ENCODE assay signal across 25 cellular contexts in the genomic region with DNA sequence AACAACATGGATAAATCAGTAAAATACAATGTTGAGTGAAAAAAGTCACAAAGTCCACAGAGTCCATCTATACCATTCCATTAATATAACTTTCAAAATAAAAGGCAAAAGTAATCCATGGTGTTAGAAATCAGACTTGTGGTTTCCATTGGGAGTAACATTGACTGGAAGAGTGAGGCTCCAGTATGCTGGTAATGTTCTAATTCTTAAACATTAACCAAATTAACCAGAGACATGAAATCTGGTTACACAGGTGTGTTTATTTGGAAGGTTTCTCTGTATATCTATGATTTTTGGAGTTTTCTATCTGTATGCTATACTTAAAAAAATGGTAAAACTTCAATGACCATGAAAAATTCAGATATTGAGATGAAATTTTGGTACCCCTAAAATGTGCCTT.
"Had no signal": no experiment of that assay in that cellular context is flagged by ENCODE, and none has a peak within 500 bp of the region (broad histone marks: within the 10 kb centered on the region; RNA-seq: fewer than 3 reads in every experiment).

No MANE protein-coding gene starts in this region.

- H3K36me3 ChIP-seq: esophagus muscularis mucosa, gastroesophageal sphincter, left lung, stomach, uterus had no signal

- H3K27me3 ChIP-seq: esophagus muscularis mucosa, gastroesophageal sphincter, left lung, stomach, uterus had no signal

- H3K4me3 ChIP-seq: esophagus muscularis mucosa, gastroesophageal sphincter, left lung, stomach, uterus had no signal

- H3K9me3 ChIP-seq: esophagus muscularis mucosa, gastroesophageal sphincter, left lung, stomach, uterus had no signal

- ATAC-seq: activated T-cell treated with anti-CD3 and anti-CD28 coated beads, Interleukin-2, amount 50 U/mL, for 4 hours; gastroesophageal sphincter; natural killer cell treated with Interleukin-12 subunit alpha and Interleukin-12 subunit beta and Interleukin-15 and Interleukin-18, amount 100 ng/mL, for 72 hours; sciatic nerve; stimulated activated memory B cell treated with anti-CD40 and anti-IgM and Interleukin-4, amounts not matched to agents 10 μg/mL and 1 μg/mL and 100 μg/mL, for 72 hours; T-cell had no signal

- H3K27ac ChIP-seq: esophagus muscularis mucosa, parathyroid adenoma, stomach, uterus had no signal

- H3K4me1 ChIP-seq: esophagus muscularis mucosa, gastroesophageal sphincter, parathyroid adenoma, uterus had no signal

- DNase-seq: activated B cell treated with CpG ODN at 0.5 μM for 24 hours; activated CD4-positive, alpha-beta T cell treated with anti-CD3 and anti-CD28 coated beads for 4 hours; activated CD4-positive, alpha-beta T cell treated with anti-CD3 and anti-CD28 coated beads, Interleukin-2, amount 50 U/mL, for 48 hours; activated CD8-positive, alpha-beta memory T cell treated with anti-CD3 and anti-CD28 coated beads, Interleukin-2, amount 50 U/mL, for 48 hours; activated naive CD4-positive, alpha-beta T cell; activated naive CD8-positive, alpha-beta T cell treated with anti-CD3 and anti-CD28 coated beads for 36 hours; activated T-cell treated with anti-CD3 and anti-CD28 coated beads, Interleukin-2, amount 50 U/mL, for 4 hours; effector memory CD4-positive, alpha-beta T cell; head of caudate nucleus; left lung; small intestine; stomach; T-cell; T-helper 9 cell; trophoblast cell; uterus had no signal

- FAIRE-seq: astrocyte, colon, islet of Langerhans, small intestine had no signal
